In the genomic region with DNA sequence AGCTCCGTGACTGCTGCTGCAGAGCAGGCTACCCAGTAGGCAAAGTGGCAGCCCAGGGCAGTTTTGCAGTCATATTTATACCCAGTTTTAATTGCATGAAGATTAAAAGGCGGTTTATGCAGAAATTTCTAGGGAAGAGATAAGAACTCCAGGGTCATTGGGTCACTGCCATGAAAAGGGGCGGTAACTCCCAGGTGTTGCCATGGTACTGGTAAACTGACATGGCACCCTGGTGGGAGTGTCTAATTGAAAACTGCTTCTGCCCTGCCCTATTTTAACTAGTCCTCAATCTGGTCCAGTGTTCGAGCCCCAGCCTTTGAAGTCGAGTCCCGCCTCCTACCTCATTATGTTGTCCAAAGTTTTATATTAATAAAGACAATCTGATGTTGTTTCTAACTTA, we compare ENCODE assay signal across 1 cellular context.
TF ChIP-seq lines count a peak whose summit lies in the region.

No MANE protein-coding gene starts in this region.

TF ChIP-seq in GM23338, 12 proteins besides CTCF, POLR2A, EP300 and RAD21 (continued from another document):
- TF ChIP-seq, protein P1, sequence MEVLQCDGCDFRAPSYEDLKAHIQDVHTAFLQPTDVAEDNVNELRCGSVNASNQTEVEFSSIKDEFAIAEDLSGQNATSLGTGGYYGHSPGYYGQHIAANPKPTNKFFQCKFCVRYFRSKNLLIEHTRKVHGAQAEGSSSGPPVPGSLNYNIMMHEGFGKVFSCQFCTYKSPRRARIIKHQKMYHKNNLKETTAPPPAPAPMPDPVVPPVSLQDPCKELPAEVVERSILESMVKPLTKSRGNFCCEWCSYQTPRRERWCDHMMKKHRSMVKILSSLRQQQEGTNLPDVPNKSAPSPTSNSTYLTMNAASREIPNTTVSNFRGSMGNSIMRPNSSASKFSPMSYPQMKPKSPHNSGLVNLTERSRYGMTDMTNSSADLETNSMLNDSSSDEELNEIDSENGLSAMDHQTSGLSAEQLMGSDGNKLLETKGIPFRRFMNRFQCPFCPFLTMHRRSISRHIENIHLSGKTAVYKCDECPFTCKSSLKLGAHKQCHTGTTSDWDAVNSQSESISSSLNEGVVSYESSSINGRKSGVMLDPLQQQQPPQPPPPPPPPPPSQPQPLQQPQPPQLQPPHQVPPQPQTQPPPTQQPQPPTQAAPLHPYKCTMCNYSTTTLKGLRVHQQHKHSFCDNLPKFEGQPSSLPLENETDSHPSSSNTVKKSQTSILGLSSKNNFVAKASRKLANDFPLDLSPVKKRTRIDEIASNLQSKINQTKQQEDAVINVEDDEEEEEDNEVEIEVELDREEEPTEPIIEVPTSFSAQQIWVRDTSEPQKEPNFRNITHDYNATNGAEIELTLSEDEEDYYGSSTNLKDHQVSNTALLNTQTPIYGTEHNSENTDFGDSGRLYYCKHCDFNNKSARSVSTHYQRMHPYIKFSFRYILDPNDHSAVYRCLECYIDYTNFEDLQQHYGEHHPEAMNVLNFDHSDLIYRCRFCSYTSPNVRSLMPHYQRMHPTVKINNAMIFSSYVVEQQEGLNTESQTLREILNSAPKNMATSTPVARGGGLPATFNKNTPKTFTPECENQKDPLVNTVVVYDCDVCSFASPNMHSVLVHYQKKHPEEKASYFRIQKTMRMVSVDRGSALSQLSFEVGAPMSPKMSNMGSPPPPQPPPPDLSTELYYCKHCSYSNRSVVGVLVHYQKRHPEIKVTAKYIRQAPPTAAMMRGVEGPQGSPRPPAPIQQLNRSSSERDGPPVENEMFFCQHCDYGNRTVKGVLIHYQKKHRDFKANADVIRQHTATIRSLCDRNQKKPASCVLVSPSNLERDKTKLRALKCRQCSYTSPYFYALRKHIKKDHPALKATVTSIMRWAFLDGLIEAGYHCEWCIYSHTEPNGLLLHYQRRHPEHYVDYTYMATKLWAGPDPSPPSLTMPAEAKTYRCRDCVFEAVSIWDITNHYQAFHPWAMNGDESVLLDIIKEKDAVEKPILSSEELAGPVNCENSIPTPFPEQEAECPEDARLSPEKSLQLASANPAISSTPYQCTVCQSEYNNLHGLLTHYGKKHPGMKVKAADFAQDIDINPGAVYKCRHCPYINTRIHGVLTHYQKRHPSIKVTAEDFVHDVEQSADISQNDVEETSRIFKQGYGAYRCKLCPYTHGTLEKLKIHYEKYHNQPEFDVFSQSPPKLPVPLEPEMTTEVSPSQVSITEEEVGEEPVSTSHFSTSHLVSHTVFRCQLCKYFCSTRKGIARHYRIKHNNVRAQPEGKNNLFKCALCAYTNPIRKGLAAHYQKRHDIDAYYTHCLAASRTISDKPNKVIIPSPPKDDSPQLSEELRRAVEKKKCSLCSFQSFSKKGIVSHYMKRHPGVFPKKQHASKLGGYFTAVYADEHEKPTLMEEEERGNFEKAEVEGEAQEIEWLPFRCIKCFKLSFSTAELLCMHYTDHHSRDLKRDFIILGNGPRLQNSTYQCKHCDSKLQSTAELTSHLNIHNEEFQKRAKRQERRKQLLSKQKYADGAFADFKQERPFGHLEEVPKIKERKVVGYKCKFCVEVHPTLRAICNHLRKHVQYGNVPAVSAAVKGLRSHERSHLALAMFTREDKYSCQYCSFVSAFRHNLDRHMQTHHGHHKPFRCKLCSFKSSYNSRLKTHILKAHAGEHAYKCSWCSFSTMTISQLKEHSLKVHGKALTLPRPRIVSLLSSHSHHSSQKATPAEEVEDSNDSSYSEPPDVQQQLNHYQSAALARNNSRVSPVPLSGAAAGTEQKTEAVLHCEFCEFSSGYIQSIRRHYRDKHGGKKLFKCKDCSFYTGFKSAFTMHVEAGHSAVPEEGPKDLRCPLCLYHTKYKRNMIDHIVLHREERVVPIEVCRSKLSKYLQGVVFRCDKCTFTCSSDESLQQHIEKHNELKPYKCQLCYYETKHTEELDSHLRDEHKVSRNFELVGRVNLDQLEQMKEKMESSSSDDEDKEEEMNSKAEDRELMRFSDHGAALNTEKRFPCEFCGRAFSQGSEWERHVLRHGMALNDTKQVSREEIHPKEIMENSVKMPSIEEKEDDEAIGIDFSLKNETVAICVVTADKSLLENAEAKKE (CRISPR knock-in tag; IDR thresholded peaks at IDR 0.05): no peak
